1 cellular context compared by ENCODE assay signal in the genomic region with DNA sequence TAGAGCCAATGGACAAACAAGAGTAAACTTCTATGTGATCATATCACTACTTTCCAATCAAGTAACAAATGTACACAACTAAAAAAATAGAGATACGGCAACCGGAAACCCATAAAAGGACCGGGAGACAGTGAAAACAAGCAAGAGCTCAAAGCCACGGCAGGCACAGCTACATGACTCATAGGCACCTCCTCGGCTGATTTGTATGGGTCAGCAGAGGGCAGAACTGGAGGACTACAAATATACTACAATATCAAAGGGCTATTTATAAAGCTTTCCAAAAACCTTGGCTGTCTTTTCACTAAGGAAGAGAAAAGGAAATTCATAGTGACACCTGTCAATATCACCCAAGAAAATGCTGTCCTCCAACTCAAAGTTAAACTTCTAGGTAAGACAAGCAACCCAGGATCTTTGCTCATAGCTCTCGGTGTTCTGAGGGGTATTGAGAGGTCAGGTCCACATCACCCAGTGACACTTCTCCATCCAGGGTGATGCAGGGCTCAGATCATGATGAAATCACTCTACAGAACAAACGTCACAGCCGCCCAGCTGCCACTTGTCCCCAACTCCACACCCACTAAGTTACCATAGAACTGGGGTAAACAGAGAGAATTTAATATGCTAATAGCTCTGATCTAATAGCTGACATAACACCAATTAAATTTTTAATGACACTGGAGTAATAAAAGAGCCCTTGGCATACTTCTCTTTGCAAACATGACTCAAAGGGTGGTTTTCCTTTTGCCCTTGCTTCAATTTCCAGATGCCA.
TF ChIP-seq lines count a peak whose summit lies in the region.

No MANE protein-coding gene starts in this region.

TF ChIP-seq in K562, 482 proteins besides CTCF, POLR2A, EP300 and RAD21 (continued from another document and continues in another):
- TF ChIP-seq, protein P1, sequence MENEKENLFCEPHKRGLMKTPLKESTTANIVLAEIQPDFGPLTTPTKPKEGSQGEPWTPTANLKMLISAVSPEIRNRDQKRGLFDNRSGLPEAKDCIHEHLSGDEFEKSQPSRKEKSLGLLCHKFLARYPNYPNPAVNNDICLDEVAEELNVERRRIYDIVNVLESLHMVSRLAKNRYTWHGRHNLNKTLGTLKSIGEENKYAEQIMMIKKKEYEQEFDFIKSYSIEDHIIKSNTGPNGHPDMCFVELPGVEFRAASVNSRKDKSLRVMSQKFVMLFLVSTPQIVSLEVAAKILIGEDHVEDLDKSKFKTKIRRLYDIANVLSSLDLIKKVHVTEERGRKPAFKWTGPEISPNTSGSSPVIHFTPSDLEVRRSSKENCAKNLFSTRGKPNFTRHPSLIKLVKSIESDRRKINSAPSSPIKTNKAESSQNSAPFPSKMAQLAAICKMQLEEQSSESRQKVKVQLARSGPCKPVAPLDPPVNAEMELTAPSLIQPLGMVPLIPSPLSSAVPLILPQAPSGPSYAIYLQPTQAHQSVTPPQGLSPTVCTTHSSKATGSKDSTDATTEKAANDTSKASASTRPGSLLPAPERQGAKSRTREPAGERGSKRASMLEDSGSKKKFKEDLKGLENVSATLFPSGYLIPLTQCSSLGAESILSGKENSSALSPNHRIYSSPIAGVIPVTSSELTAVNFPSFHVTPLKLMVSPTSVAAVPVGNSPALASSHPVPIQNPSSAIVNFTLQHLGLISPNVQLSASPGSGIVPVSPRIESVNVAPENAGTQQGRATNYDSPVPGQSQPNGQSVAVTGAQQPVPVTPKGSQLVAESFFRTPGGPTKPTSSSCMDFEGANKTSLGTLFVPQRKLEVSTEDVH (IDR thresholded peaks at IDR 0.05; ENCODE audit: low read depth, partially characterized antibody) = no peak
- TF ChIP-seq GABPB2 (CRISPR knock-in tag; conservative IDR thresholded peaks at IDR 0.05) = no peak
- TF ChIP-seq BRD9 (IDR thresholded peaks at IDR 0.05; ENCODE audit: low read depth, partially characterized antibody) = no peak
- peak; percentile 60 for TF ChIP-seq ZFP36 (IDR thresholded peaks at IDR 0.05; ENCODE audit: low read depth, low read length, partially characterized antibody)
- no peak for TF ChIP-seq KLF6 (CRISPR knock-in tag; IDR thresholded peaks at IDR 0.05; ENCODE audit: borderline replicate concordance)
- TF ChIP-seq KLF16 (IDR thresholded peaks at IDR 0.05) = no peak
- TF ChIP-seq, protein P2, sequence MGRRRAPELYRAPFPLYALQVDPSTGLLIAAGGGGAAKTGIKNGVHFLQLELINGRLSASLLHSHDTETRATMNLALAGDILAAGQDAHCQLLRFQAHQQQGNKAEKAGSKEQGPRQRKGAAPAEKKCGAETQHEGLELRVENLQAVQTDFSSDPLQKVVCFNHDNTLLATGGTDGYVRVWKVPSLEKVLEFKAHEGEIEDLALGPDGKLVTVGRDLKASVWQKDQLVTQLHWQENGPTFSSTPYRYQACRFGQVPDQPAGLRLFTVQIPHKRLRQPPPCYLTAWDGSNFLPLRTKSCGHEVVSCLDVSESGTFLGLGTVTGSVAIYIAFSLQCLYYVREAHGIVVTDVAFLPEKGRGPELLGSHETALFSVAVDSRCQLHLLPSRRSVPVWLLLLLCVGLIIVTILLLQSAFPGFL (CRISPR knock-in tag; IDR thresholded peaks at IDR 0.05) = no peak
- TF ChIP-seq, protein P3, sequence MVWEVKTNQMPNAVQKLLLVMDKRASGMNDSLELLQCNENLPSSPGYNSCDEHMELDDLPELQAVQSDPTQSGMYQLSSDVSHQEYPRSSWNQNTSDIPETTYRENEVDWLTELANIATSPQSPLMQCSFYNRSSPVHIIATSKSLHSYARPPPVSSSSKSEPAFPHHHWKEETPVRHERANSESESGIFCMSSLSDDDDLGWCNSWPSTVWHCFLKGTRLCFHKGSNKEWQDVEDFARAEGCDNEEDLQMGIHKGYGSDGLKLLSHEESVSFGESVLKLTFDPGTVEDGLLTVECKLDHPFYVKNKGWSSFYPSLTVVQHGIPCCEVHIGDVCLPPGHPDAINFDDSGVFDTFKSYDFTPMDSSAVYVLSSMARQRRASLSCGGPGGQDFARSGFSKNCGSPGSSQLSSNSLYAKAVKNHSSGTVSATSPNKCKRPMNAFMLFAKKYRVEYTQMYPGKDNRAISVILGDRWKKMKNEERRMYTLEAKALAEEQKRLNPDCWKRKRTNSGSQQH (CRISPR knock-in tag; IDR thresholded peaks at IDR 0.05) = no peak
- TF ChIP-seq NFRKB (IDR thresholded peaks at IDR 0.05; ENCODE audit: low read depth) = no peak
- TF ChIP-seq ZNF175 (CRISPR knock-in tag; IDR thresholded peaks at IDR 0.05; ENCODE audit: low read depth) = no peak
- TF ChIP-seq ZNF212 (CRISPR knock-in tag; IDR thresholded peaks at IDR 0.05) = no peak
- TF ChIP-seq ZNF232 (CRISPR knock-in tag; IDR thresholded peaks at IDR 0.05) = no peak
- no peak for TF ChIP-seq ZNF431 (CRISPR knock-in tag; IDR thresholded peaks at IDR 0.05)
- TF ChIP-seq BDP1 (IDR thresholded peaks at IDR 0.05; ENCODE audit: insufficient read depth, insufficient read length) = no peak
- no peak for TF ChIP-seq ZBTB1 (CRISPR knock-in tag; IDR thresholded peaks at IDR 0.05; ENCODE audit: borderline replicate concordance, low read depth)
- no peak for TF ChIP-seq NCOA6 (IDR thresholded peaks at IDR 0.05)
- no peak for TF ChIP-seq HDAC6 (IDR thresholded peaks at IDR 0.05; ENCODE audit: low read depth, low read length)
- TF ChIP-seq HNRNPL (IDR thresholded peaks at IDR 0.05; ENCODE audit: low read depth, low read length) = no peak
- TF ChIP-seq SNIP1 (IDR thresholded peaks at IDR 0.05; ENCODE audit: low read depth) = no peak
- TF ChIP-seq RUNX1 (IDR thresholded peaks at IDR 0.05; ENCODE audit: low read depth) = no peak
- no peak for TF ChIP-seq HDGF (IDR thresholded peaks at IDR 0.05)
- TF ChIP-seq CXXC5 (CRISPR knock-in tag; IDR thresholded peaks at IDR 0.05) = no peak
- TF ChIP-seq NUFIP1 (IDR thresholded peaks at IDR 0.05; ENCODE audit: partially characterized antibody) = no peak
- TF ChIP-seq HDAC1 (IDR thresholded peaks at IDR 0.05) = no peak
- no peak for TF ChIP-seq ARID2 (IDR thresholded peaks at IDR 0.05)
- no peak for TF ChIP-seq MYBL2 (IDR thresholded peaks at IDR 0.05; ENCODE audit: low read depth)
- TF ChIP-seq MYBL2 (CRISPR knock-in tag; IDR thresholded peaks at IDR 0.05; ENCODE audit: borderline replicate concordance) = no peak
- TF ChIP-seq PHF8 (IDR thresholded peaks at IDR 0.05; ENCODE audit: borderline replicate concordance, low read length) = no peak
- no peak for TF ChIP-seq TFAM (CRISPR knock-in tag; conservative IDR thresholded peaks at IDR 0.05)
- no peak for TF ChIP-seq RB1 (IDR thresholded peaks at IDR 0.05; ENCODE audit: low read depth)
- TF ChIP-seq ZNF584 (CRISPR knock-in tag; IDR thresholded peaks at IDR 0.05; ENCODE audit: low read depth) = 0 out of 2 replicates have a peak, but pooled peaks have one; percentile 30
- TF ChIP-seq, protein P4, sequence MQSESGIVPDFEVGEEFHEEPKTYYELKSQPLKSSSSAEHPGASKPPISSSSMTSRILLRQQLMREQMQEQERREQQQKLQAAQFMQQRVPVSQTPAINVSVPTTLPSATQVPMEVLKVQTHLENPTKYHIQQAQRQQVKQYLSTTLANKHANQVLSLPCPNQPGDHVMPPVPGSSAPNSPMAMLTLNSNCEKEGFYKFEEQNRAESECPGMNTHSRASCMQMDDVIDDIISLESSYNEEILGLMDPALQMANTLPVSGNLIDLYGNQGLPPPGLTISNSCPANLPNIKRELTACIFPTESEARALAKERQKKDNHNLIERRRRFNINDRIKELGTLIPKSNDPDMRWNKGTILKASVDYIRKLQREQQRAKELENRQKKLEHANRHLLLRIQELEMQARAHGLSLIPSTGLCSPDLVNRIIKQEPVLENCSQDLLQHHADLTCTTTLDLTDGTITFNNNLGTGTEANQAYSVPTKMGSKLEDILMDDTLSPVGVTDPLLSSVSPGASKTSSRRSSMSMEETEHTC (IDR thresholded peaks at IDR 0.05) = no peak
- TF ChIP-seq, protein P5, sequence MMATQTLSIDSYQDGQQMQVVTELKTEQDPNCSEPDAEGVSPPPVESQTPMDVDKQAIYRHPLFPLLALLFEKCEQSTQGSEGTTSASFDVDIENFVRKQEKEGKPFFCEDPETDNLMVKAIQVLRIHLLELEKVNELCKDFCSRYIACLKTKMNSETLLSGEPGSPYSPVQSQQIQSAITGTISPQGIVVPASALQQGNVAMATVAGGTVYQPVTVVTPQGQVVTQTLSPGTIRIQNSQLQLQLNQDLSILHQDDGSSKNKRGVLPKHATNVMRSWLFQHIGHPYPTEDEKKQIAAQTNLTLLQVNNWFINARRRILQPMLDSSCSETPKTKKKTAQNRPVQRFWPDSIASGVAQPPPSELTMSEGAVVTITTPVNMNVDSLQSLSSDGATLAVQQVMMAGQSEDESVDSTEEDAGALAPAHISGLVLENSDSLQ (IDR thresholded peaks at IDR 0.05) = peak; percentile 52
- TF ChIP-seq SMAD4 (CRISPR knock-in tag; conservative IDR thresholded peaks at IDR 0.05) = no peak
- TF ChIP-seq, protein P6, sequence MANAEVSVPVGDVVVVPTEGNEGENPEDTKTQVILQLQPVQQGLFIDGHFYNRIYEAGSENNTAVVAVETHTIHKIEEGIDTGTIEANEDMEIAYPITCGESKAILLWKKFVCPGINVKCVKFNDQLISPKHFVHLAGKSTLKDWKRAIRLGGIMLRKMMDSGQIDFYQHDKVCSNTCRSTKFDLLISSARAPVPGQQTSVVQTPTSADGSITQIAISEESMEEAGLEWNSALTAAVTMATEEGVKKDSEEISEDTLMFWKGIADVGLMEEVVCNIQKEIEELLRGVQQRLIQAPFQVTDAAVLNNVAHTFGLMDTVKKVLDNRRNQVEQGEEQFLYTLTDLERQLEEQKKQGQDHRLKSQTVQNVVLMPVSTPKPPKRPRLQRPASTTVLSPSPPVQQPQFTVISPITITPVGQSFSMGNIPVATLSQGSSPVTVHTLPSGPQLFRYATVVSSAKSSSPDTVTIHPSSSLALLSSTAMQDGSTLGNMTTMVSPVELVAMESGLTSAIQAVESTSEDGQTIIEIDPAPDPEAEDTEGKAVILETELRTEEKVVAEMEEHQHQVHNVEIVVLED (CRISPR knock-in tag; IDR thresholded peaks at IDR 0.05) = no peak
- no peak for TF ChIP-seq MCM5 (IDR thresholded peaks at IDR 0.05; ENCODE audit: low read depth)
- TF ChIP-seq SRSF9 (IDR thresholded peaks at IDR 0.05; ENCODE audit: borderline replicate concordance, low read depth, low read length) = no peak
- TF ChIP-seq EZH2 (IDR thresholded peaks at IDR 0.05; ENCODE audit: borderline replicate concordance, low read depth, low read length) = no peak
- no peak for TF ChIP-seq TAL1 (IDR thresholded peaks at IDR 0.05)
- TF ChIP-seq SREBF1 (IDR thresholded peaks at IDR 0.05; ENCODE audit: borderline replicate concordance, low read depth, low read length) = no peak
- no peak for TF ChIP-seq SLC30A9 (CRISPR knock-in tag; IDR thresholded peaks at IDR 0.05)
- TF ChIP-seq ZNF140 (CRISPR knock-in tag; IDR thresholded peaks at IDR 0.05) = no peak
- TF ChIP-seq, protein P7, sequence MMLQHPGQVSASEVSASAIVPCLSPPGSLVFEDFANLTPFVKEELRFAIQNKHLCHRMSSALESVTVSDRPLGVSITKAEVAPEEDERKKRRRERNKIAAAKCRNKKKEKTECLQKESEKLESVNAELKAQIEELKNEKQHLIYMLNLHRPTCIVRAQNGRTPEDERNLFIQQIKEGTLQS (IDR thresholded peaks at IDR 0.05) = peak; percentile 92
- TF ChIP-seq, protein P7 (CRISPR knock-in tag; conservative IDR thresholded peaks at IDR 0.05) = peak; percentile 86; the same call in 1 of the 2 replicates
- no peak for TF ChIP-seq PTRF (tag; IDR thresholded peaks at IDR 0.05)
- TF ChIP-seq ZFX (CRISPR knock-in tag; IDR thresholded peaks at IDR 0.05) = no peak
- no peak for TF ChIP-seq ELF2 (CRISPR knock-in tag; IDR thresholded peaks at IDR 0.05)
- TF ChIP-seq RCOR1 (IDR thresholded peaks at IDR 0.05; ENCODE audit: borderline replicate concordance in 1 of 2, low read depth in 2 of 2, low read length in 2 of 2) = peak in 1 of 2 experiments; percentile 17; a peak in 1 of 4 replicates
- TF ChIP-seq ELF1 (tag; IDR thresholded peaks at IDR 0.05) = no peak
- TF ChIP-seq, protein P8, sequence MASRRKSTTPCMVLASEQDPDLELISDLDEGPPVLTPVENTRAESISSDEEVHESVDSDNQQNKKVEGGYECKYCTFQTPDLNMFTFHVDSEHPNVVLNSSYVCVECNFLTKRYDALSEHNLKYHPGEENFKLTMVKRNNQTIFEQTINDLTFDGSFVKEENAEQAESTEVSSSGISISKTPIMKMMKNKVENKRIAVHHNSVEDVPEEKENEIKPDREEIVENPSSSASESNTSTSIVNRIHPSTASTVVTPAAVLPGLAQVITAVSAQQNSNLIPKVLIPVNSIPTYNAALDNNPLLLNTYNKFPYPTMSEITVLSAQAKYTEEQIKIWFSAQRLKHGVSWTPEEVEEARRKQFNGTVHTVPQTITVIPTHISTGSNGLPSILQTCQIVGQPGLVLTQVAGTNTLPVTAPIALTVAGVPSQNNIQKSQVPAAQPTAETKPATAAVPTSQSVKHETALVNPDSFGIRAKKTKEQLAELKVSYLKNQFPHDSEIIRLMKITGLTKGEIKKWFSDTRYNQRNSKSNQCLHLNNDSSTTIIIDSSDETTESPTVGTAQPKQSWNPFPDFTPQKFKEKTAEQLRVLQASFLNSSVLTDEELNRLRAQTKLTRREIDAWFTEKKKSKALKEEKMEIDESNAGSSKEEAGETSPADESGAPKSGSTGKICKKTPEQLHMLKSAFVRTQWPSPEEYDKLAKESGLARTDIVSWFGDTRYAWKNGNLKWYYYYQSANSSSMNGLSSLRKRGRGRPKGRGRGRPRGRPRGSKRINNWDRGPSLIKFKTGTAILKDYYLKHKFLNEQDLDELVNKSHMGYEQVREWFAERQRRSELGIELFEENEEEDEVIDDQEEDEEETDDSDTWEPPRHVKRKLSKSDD (conservative IDR thresholded peaks at IDR 0.05; ENCODE audit: low read length) = no peak
- no peak for TF ChIP-seq HMG20B (CRISPR knock-in tag; IDR thresholded peaks at IDR 0.05)
- no peak for TF ChIP-seq TCF7 (IDR thresholded peaks at IDR 0.05; ENCODE audit: borderline replicate concordance)
- TF ChIP-seq, protein P9, sequence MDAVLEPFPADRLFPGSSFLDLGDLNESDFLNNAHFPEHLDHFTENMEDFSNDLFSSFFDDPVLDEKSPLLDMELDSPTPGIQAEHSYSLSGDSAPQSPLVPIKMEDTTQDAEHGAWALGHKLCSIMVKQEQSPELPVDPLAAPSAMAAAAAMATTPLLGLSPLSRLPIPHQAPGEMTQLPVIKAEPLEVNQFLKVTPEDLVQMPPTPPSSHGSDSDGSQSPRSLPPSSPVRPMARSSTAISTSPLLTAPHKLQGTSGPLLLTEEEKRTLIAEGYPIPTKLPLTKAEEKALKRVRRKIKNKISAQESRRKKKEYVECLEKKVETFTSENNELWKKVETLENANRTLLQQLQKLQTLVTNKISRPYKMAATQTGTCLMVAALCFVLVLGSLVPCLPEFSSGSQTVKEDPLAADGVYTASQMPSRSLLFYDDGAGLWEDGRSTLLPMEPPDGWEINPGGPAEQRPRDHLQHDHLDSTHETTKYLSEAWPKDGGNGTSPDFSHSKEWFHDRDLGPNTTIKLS (IDR thresholded peaks at IDR 0.05; ENCODE audit: borderline replicate concordance, low read depth) = peak; percentile 45; the same call in 1 of the 2 replicates
- no peak for TF ChIP-seq SRSF7 (optimal IDR thresholded peaks at IDR 0.05; ENCODE audit: low read depth, low read length)
- TF ChIP-seq TAF15 (IDR thresholded peaks at IDR 0.05; ENCODE audit: low read depth, low read length) = no peak
- TF ChIP-seq KDM2B (CRISPR knock-in tag; IDR thresholded peaks at IDR 0.05) = no peak
- TF ChIP-seq SRF (CRISPR knock-in tag; IDR thresholded peaks at IDR 0.05) = peak; percentile 94 to 99
- TF ChIP-seq XRCC4 (IDR thresholded peaks at IDR 0.05; ENCODE audit: extremely low read depth, insufficient read depth, insufficient read length) = no peak
- 0 out of 2 replicates have a peak, but pooled peaks have one; percentile 5 for TF ChIP-seq POLR2H (tag; IDR thresholded peaks at IDR 0.05; ENCODE audit: low read depth)
